In the genomic region with DNA sequence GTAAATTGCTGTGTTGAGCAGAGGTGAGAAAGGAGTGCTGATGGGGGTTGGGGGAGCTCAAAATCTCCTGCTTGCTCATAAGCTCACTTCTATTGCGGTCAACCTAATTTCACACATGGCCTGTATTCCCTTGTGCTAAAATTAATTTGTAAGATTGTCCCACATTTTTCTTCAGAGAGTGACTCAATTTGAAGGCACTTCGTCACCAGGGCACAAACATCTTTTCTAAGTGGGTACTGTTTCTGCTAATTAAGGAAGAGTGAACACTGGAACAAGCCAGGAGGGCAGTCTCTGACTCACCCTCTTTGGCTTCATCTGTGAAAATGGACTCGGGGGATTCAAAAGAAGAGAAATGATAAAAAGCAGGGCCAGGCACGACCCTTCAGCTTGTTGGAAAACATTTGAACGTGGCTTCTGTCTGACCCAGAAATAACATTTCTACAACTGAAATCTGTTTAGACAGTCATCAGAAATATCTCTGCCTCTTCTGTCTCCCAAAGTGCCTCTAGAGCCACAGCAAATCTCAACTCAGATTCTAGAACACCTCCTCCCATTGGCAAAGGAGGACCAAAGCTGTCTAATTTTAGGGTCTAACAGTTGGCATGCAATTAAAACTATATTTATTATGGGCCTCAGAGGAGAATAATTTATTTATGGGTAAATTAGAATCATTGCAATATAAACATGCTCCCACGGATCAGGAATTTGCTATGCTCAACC, we compare ENCODE assay signal across 14 cellular contexts. TPM values are rescaled to one million over a fixed set of nuclear protein-coding genes. Genes with fewer than 3 reads are reported as not detected.
DNase-seq lines count a peak whose midpoint lies in the region; ATAC-seq, FAIRE-seq and TF ChIP-seq lines count a peak whose summit lies in the region.
"Had no signal": no experiment of that assay in that cellular context is flagged by ENCODE, and none has a peak within 500 bp of the region (broad histone marks: within the 10 kb centered on the region; RNA-seq: fewer than 3 reads in every experiment).

No MANE protein-coding gene starts in this region.

- no peaks in the 10 kb centered on the region for H3K9me1 ChIP-seq in endothelial cell of umbilical vein (replicated peaks; ENCODE audit: control insufficient read depth, extremely low read depth, insufficient read depth, low read length)

- no peak overlapping the region for H3K4me3 ChIP-seq in endothelial cell of umbilical vein (replicated peaks in 1 of 3; ENCODE audit: insufficient read depth in 1 of 3, low read depth in 1 of 3, low read length in 3 of 3)
- H3K4me3 ChIP-seq in colonic mucosa: no peak overlapping the region
- H3K4me3 ChIP-seq: tibial artery had no signal

- H3K9ac ChIP-seq in endothelial cell of umbilical vein (replicated peaks; ENCODE audit: extremely low read depth, insufficient read depth, low read length) (no peak overlapping the region), colonic mucosa (ENCODE audit: low read depth in 2 of 2, low read length in 2 of 2) (no peak overlapping the region)

- H3K9me3 ChIP-seq in endothelial cell of umbilical vein (replicated peaks; ENCODE audit: control insufficient read depth, insufficient read depth, low read length): no peaks in the 10 kb centered on the region
- no peaks in the 10 kb centered on the region for H3K9me3 ChIP-seq in colonic mucosa
- H3K9me3 ChIP-seq: tibial artery had no signal

- FAIRE-seq in endothelial cell of umbilical vein (lab: Jason Lieb, UNC): peak; percentile 4

- DNase-seq in AG20443 (ENCODE audit: low spot score) (peak; percentile 29), endothelial cell of umbilical vein (ENCODE audit: low read depth, low spot score) (no peak), colonic mucosa (no peak), iPS-NIHi7 (ENCODE audit: extremely low spot score) (no peak), OCI-M2 (lab: John Stamatoyannopoulos, UW; ENCODE audit: unreplicated experiment) (no peak)
- no peak for DNase-seq in stimulated activated naive CD8-positive, alpha-beta T cell treated with anti-CD3 and anti-CD28 coated beads, Interleukin-15, amount 100 ng/mL, for 72 hours
- DNase-seq: activated CD8-positive, alpha-beta T cell treated with anti-CD3 and anti-CD28 coated beads, Interleukin-2, amount 10 ng/mL, durations not matched to agents 7 days and 5 days; activated naive CD4-positive, alpha-beta T cell treated with anti-CD3 and anti-CD28 coated beads, Interleukin-2, amount 10 ng/mL, durations not matched to agents 7 days and 5 days; AML-193; NCI-H146; right cardiac atrium; tibial artery had no signal

- CTCF ChIA-PET in endothelial cell of umbilical vein (lab: Charles Lee): no interaction called here

- no peaks in the 10 kb centered on the region for H3K4me1 Mint-ChIP-seq in stimulated activated naive CD8-positive, alpha-beta T cell treated with anti-CD3 and anti-CD28 coated beads, Interleukin-15, amount 100 ng/mL, for 72 hours
- H3K4me1 Mint-ChIP-seq: activated naive CD4-positive, alpha-beta T cell treated with anti-CD3 and anti-CD28 coated beads, Interleukin-2, amount 10 ng/mL, durations not matched to agents 7 days and 5 days had no signal

- no peaks in the 10 kb centered on the region for H4K20me1 ChIP-seq in endothelial cell of umbilical vein (replicated peaks; ENCODE audit: control insufficient read depth, extremely low read depth, insufficient read depth, low read length)

- no peak for TF ChIP-seq CTCF in endothelial cell of umbilical vein (IDR thresholded peaks at IDR 0.05; ENCODE audit: extremely low read depth in 1 of 2, insufficient read depth in 1 of 2, low read depth in 1 of 2, low read length in 2 of 2)
- TF ChIP-seq CTCF in colonic mucosa (IDR thresholded peaks at IDR 0.05): no peak

- H3K9me3 Mint-ChIP-seq in stimulated activated naive CD8-positive, alpha-beta T cell treated with anti-CD3 and anti-CD28 coated beads, Interleukin-15, amount 100 ng/mL, for 72 hours: no peaks in the 10 kb centered on the region
- H3K9me3 Mint-ChIP-seq: activated naive CD4-positive, alpha-beta T cell treated with anti-CD3 and anti-CD28 coated beads, Interleukin-2, amount 10 ng/mL, durations not matched to agents 7 days and 5 days had no signal

- H3K79me2 ChIP-seq in endothelial cell of umbilical vein (ENCODE audit: control insufficient read depth, insufficient read depth, low read length): no peaks in the 10 kb centered on the region

- H3K4me1 ChIP-seq in endothelial cell of umbilical vein (ENCODE audit: control insufficient read depth, extremely low read depth, insufficient read depth, low read length) (no peaks in the 10 kb centered on the region), colonic mucosa (no peaks in the 10 kb centered on the region)

- dilution Hi-C loops in endothelial cell of umbilical vein (cut with MboI; ENCODE audit: extremely low pct_ligation_motif_present, low sequenced_read_pairs): no loop called here

- H3K36me3 ChIP-seq in endothelial cell of umbilical vein (ENCODE audit: control insufficient read depth in 2 of 2, extremely low read depth in 1 of 2, insufficient read depth in 2 of 2, low read length in 2 of 2) (no peaks in the 10 kb centered on the region), colonic mucosa (no peaks in the 10 kb centered on the region)
- H3K36me3 ChIP-seq: tibial artery had no signal

- BruUV-seq in endothelial cell of umbilical vein (replicated peaks; lab: Mats Ljungman, UMichigan): no TSS peak

- ATAC-seq in GM19043 (IDR thresholded peaks at IDR 0.05; ENCODE audit: low read depth, unreplicated experiment) (peak; percentile 61), HG03378 (IDR thresholded peaks at IDR 0.05; ENCODE audit: unreplicated experiment) (peak; percentile 58)
- no peak for ATAC-seq in stimulated activated naive CD8-positive, alpha-beta T cell treated with anti-CD3 and anti-CD28 coated beads, Interleukin-15, amount 100 ng/mL, for 72 hours
- ATAC-seq: activated CD8-positive, alpha-beta T cell treated with anti-CD3 and anti-CD28 coated beads, Interleukin-2, amount 10 ng/mL, durations not matched to agents 7 days and 5 days had no signal

- TF ChIP-seq POLR2A in endothelial cell of umbilical vein (IDR thresholded peaks at IDR 0.05; ENCODE audit: low read depth, low read length): no peak

- POLR2A ChIA-PET in endothelial cell of umbilical vein (lab: Charles Lee): no interaction called here

- no peaks in the 10 kb centered on the region for H3K27me3 ChIP-seq in endothelial cell of umbilical vein (ENCODE audit: control insufficient read depth in 2 of 2, insufficient read depth in 2 of 2, low read length in 2 of 2)
- H3K27me3 ChIP-seq in colonic mucosa: no peaks in the 10 kb centered on the region
- H3K27me3 ChIP-seq: tibial artery had no signal

- H3K4me2 ChIP-seq in endothelial cell of umbilical vein (ENCODE audit: insufficient read depth, low read length): no peak overlapping the region

- H2AFZ ChIP-seq in endothelial cell of umbilical vein (ENCODE audit: low read depth, low read length): peak overlapping the region; percentile 50

- H3K27me3 Mint-ChIP-seq in stimulated activated naive CD8-positive, alpha-beta T cell treated with anti-CD3 and anti-CD28 coated beads, Interleukin-15, amount 100 ng/mL, for 72 hours: peaks cover 50% of the 10 kb centered on the region

- intact Hi-C loops in endothelial cell of umbilical vein (cut with micrococcal nuclease) (no loop called here), colonic mucosa (cut with DNase I) (no loop called here)

- H3K4me3 Mint-ChIP-seq in stimulated activated naive CD8-positive, alpha-beta T cell treated with anti-CD3 and anti-CD28 coated beads, Interleukin-15, amount 100 ng/mL, for 72 hours: no peak overlapping the region
- H3K4me3 Mint-ChIP-seq: activated CD8-positive, alpha-beta T cell treated with anti-CD3 and anti-CD28 coated beads, Interleukin-2, amount 10 ng/mL, durations not matched to agents 7 days and 5 days; activated naive CD4-positive, alpha-beta T cell treated with anti-CD3 and anti-CD28 coated beads, Interleukin-2, amount 10 ng/mL, durations not matched to agents 7 days and 5 days had no signal

- H3K27ac ChIP-seq in endothelial cell of umbilical vein (ENCODE audit: insufficient read depth, low read depth, low read length): no peak overlapping the region
- H3K27ac ChIP-seq in colonic mucosa: no peak overlapping the region

- H3K27ac Mint-ChIP-seq in stimulated activated naive CD8-positive, alpha-beta T cell treated with anti-CD3 and anti-CD28 coated beads, Interleukin-15, amount 100 ng/mL, for 72 hours: no peak overlapping the region
- H3K27ac Mint-ChIP-seq: activated CD8-positive, alpha-beta T cell treated with anti-CD3 and anti-CD28 coated beads, Interleukin-2, amount 10 ng/mL, durations not matched to agents 7 days and 5 days; activated naive CD4-positive, alpha-beta T cell treated with anti-CD3 and anti-CD28 coated beads, Interleukin-2, amount 10 ng/mL, durations not matched to agents 7 days and 5 days had no signal

TF ChIP-seq in endothelial cell of umbilical vein, 7 proteins besides CTCF, POLR2A, EP300 and RAD21:
- TF ChIP-seq FOS (IDR thresholded peaks at IDR 0.05; ENCODE audit: borderline replicate concordance, insufficient read depth, low read length) (no peak), MYC (IDR thresholded peaks at IDR 0.05; ENCODE audit: low read depth, low read length) (no peak), JUN (IDR thresholded peaks at IDR 0.05; ENCODE audit: borderline replicate concordance, insufficient read depth, insufficient read length, low read depth) (no peak), POLR2AphosphoS5 (IDR thresholded peaks at IDR 0.05; ENCODE audit: insufficient read depth, low read depth, low read length) (no peak), GATA2 (IDR thresholded peaks at IDR 0.05; ENCODE audit: insufficient read depth, insufficient read length, low read depth, low read length) (no peak), EZH2 (IDR thresholded peaks at IDR 0.05; ENCODE audit: borderline replicate concordance, low read depth, low read length, severe bottlenecking) (no peak)
- TF ChIP-seq, protein P1, sequence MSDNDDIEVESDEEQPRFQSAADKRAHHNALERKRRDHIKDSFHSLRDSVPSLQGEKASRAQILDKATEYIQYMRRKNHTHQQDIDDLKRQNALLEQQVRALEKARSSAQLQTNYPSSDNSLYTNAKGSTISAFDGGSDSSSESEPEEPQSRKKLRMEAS (IDR thresholded peaks at IDR 0.05; ENCODE audit: insufficient read depth, insufficient read length): no peak

RNA-seq across cellular contexts. Expression of a gene that starts 49.8 kb away (rescaled TPM):
- total RNA-seq in endothelial cell of umbilical vein (16.0 and 16.7 TPM in 2 replicates), colonic mucosa (10 to 100 TPM; 20.2 to 39.2 TPM)
- 4.3 and 6.2 TPM in 2 replicates for polyA plus RNA-seq in endothelial cell of umbilical vein
- polyA plus RNA-seq in endothelial cell of umbilical vein (2011; cell fraction: cytosol; rRNA removed): 5.2 and 5.7 TPM in 2 replicates
- 12.3 and 12.9 TPM in 2 replicates for polyA plus RNA-seq in endothelial cell of umbilical vein (2011; cell fraction: nucleus; rRNA removed)
- 8.5 and 9.9 TPM in 2 replicates for polyA plus RNA-seq in endothelial cell of umbilical vein (2012)
- polyA minus RNA-seq in endothelial cell of umbilical vein: 17.7 and 18.8 TPM in 2 replicates
- 7.0 TPM for polyA minus RNA-seq in endothelial cell of umbilical vein (2011; cell fraction: cytosol; rRNA and poly(A)+ RNA removed)
- polyA minus RNA-seq in endothelial cell of umbilical vein (2011; cell fraction: nucleus; rRNA and poly(A)+ RNA removed): 26.9 and 32.2 TPM in 2 replicates
